ENCODE assay signal across 8 cellular contexts in the genomic region with DNA sequence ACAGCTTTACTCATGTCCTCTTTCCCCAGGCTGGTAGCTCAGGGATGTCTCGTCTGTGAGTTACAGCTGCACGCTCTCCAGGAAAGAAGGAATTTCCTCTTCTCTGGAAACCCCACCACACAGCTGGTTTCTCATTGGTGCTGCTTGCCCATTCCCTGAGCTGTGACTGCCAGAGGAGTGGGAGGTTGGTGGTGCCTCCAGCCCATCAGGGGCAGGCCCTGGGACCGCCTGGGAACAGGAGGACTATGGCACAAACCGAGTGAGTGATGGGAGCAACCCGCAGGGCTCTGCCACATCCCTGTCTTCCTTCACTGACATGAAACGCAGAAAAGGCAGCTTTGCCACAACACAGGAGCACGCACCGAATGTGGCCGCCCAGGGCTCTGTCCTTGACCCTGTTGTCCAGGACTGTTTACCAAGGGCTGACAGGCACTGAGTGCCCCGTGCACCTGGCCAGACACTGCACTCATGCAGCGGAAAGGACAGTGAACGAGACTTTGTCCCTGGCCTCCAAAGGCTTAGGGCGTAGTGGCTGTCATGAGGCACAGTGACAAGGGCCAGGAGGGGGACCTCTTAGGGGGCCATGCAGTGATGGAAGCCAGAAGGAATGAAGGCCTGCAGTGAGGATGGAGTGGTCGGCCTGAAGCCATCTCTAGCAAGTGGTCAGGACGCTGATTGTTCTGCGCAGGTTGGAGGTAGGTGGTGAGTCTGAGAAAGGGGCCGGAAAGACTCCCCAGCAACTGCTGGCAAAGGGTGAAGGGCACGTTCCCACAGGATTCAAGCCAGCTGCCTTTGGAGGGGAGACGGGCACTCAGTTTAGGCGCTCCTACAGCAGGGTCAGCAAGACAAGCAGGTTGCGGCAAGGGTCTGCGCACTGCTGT. TPM values are rescaled to one million over a fixed set of nuclear protein-coding genes. Genes with fewer than 3 reads are reported as not detected.
DNase-seq lines count a peak whose midpoint lies in the region; ATAC-seq and TF ChIP-seq lines count a peak whose summit lies in the region.

No MANE protein-coding gene starts in this region.

- H3K4me3 ChIP-seq in iPS-18a (ENCODE audit: low read length) (peak overlapping the region; percentile 92), stomach smooth muscle (ENCODE audit: low read length in 2 of 2) (peak overlapping the region; percentile 64 to 93)

- peak overlapping the region; percentile 92 for H3K4me3 Mint-ChIP-seq in activated CD4-positive, alpha-beta T cell treated with anti-CD3 and anti-CD28 coated beads, Interleukin-2, amount 10 ng/mL, durations not matched to agents 24 days and 14 days
- H3K4me3 Mint-ChIP-seq in activated CD4-positive, alpha-beta memory T cell treated with anti-CD3 and anti-CD28 coated beads, Interleukin-2, amount 10 ng/mL, durations not matched to agents 7 days and 5 days = peak overlapping the region; percentile 85

- CTCF ChIA-PET in activated CD4-positive, alpha-beta memory T cell treated with anti-CD3 and anti-CD28 coated beads, Interleukin-2, amount 10 ng/mL, durations not matched to agents 7 days and 5 days (lab: Charles Lee) = interaction anchor here (0.6 to 1.9 kb wide), 4 partner anchors 28 to 146 kb away, joined by 3 to 5 read pairs (median 4); no protein-coding TSS in a partner anchor

- H3K9me3 Mint-ChIP-seq in activated CD4-positive, alpha-beta T cell treated with anti-CD3 and anti-CD28 coated beads, Interleukin-2, amount 10 ng/mL, durations not matched to agents 24 days and 14 days = no peaks in the 10 kb centered on the region
- no peaks in the 10 kb centered on the region for H3K9me3 Mint-ChIP-seq in activated CD4-positive, alpha-beta memory T cell treated with anti-CD3 and anti-CD28 coated beads, Interleukin-2, amount 10 ng/mL, durations not matched to agents 7 days and 5 days

- H3K36me3 Mint-ChIP-seq in activated CD4-positive, alpha-beta T cell treated with anti-CD3 and anti-CD28 coated beads, Interleukin-2, amount 10 ng/mL, durations not matched to agents 24 days and 14 days (ENCODE audit: low read depth) = peaks cover 69% of the 10 kb centered on the region
- H3K36me3 Mint-ChIP-seq in activated CD4-positive, alpha-beta memory T cell treated with anti-CD3 and anti-CD28 coated beads, Interleukin-2, amount 10 ng/mL, durations not matched to agents 7 days and 5 days (ENCODE audit: low read depth) = peaks cover 66% of the 10 kb centered on the region

- no peaks in the 10 kb centered on the region for H3K9me3 ChIP-seq in iPS-18a (ENCODE audit: control insufficient read depth, low read depth, low read length)
- H3K9me3 ChIP-seq in stomach smooth muscle (ENCODE audit: control insufficient read depth in 2 of 2, low read length in 2 of 2) = no peaks in the 10 kb centered on the region

- peak overlapping the region; percentile 86 for H3K9ac ChIP-seq in iPS-18a (ENCODE audit: low read length)
- H3K9ac ChIP-seq in stomach smooth muscle (ENCODE audit: low read length in 2 of 2) = peak overlapping the region in 1 of 2 donors; percentile 87

- no peak for TF ChIP-seq CTCF in GM10266 (IDR thresholded peaks at IDR 0.05; ENCODE audit: control insufficient read depth, insufficient read depth, low read depth, missing control alignments)

- no peaks in the 10 kb centered on the region for H3K4me1 ChIP-seq in iPS-18a (ENCODE audit: control insufficient read depth, low read depth, low read length)
- H3K4me1 ChIP-seq in stomach smooth muscle (ENCODE audit: control insufficient read depth, insufficient read depth, low read length) = peaks cover 38% of the 10 kb centered on the region

- peaks cover 41% of the 10 kb centered on the region for H3K4me1 Mint-ChIP-seq in activated CD4-positive, alpha-beta T cell treated with anti-CD3 and anti-CD28 coated beads, Interleukin-2, amount 10 ng/mL, durations not matched to agents 24 days and 14 days
- peaks cover 59% of the 10 kb centered on the region for H3K4me1 Mint-ChIP-seq in activated CD4-positive, alpha-beta memory T cell treated with anti-CD3 and anti-CD28 coated beads, Interleukin-2, amount 10 ng/mL, durations not matched to agents 7 days and 5 days

- no peak overlapping the region for H3K27ac ChIP-seq in iPS-18a (ENCODE audit: low read length)
- peak overlapping the region; percentile 76 for H3K27ac ChIP-seq in stomach smooth muscle (ENCODE audit: low read length)

- peak overlapping the region; percentile 90 for H3K27ac Mint-ChIP-seq in activated CD4-positive, alpha-beta T cell treated with anti-CD3 and anti-CD28 coated beads, Interleukin-2, amount 10 ng/mL, durations not matched to agents 24 days and 14 days
- H3K27ac Mint-ChIP-seq in activated CD4-positive, alpha-beta memory T cell treated with anti-CD3 and anti-CD28 coated beads, Interleukin-2, amount 10 ng/mL, durations not matched to agents 7 days and 5 days = peak overlapping the region; percentile 81

- DNase-seq in activated CD4-positive, alpha-beta T cell treated with anti-CD3 and anti-CD28 coated beads, Interleukin-2, amount 10 ng/mL, durations not matched to agents 24 days and 14 days = no peak
- DNase-seq in activated CD4-positive, alpha-beta T cell treated with anti-CD3 and anti-CD28 coated beads for 4 hours = no peak
- no peak for DNase-seq in activated CD4-positive, alpha-beta memory T cell treated with anti-CD3 and anti-CD28 coated beads, Interleukin-2, amount 10 ng/mL, durations not matched to agents 7 days and 5 days
- no peak for DNase-seq in GM10266 (ENCODE audit: extremely low spot score)

- intact Hi-C loops in activated CD4-positive, alpha-beta T cell treated with anti-CD3 and anti-CD28 coated beads, Interleukin-2, amount 10 ng/mL, durations not matched to agents 24 days and 14 days (cut with micrococcal nuclease) = no loop called here

- POLR2A ChIA-PET in activated CD4-positive, alpha-beta memory T cell treated with anti-CD3 and anti-CD28 coated beads, Interleukin-2, amount 10 ng/mL, durations not matched to agents 7 days and 5 days (lab: Charles Lee) = interaction anchor here (0.7 to 4.2 kb wide), 10 partner anchors 7 to 379 kb away, joined by 3 to 51 read pairs (median 4); partner anchors contain the start of genes AURKAIP1 and MRPL20

- ATAC-seq in GM18505 (IDR thresholded peaks at IDR 0.05; ENCODE audit: unreplicated experiment) = no peak
- no peak for ATAC-seq in activated CD4-positive, CD25-positive, alpha-beta regulatory T cell treated with anti-CD3 and anti-CD28 coated beads, Interleukin-2, amount 50 U/mL, for 24 hours

- H3K36me3 ChIP-seq in iPS-18a (ENCODE audit: control insufficient read depth, low read depth, low read length) = peaks cover 61% of the 10 kb centered on the region
- peaks cover 32 to 42% of the 10 kb centered on the region in 2 donors for H3K36me3 ChIP-seq in stomach smooth muscle (ENCODE audit: control insufficient read depth in 2 of 2, insufficient read depth in 2 of 2, low read length in 2 of 2)

- H3K27me3 ChIP-seq in iPS-18a (ENCODE audit: control insufficient read depth, insufficient read depth, low read length) (no peaks in the 10 kb centered on the region), stomach smooth muscle (ENCODE audit: control insufficient read depth in 1 of 2, insufficient read depth in 2 of 2, low read length in 2 of 2) (no peaks in the 10 kb centered on the region)

- TF ChIP-seq POLR2A in GM18505 (IDR thresholded peaks at IDR 0.05; ENCODE audit: borderline replicate concordance, extremely low read depth, insufficient read depth, insufficient read length) = no peak

- no peaks in the 10 kb centered on the region for H3K27me3 Mint-ChIP-seq in activated CD4-positive, alpha-beta T cell treated with anti-CD3 and anti-CD28 coated beads, Interleukin-2, amount 10 ng/mL, durations not matched to agents 24 days and 14 days
- H3K27me3 Mint-ChIP-seq in activated CD4-positive, alpha-beta memory T cell treated with anti-CD3 and anti-CD28 coated beads, Interleukin-2, amount 10 ng/mL, durations not matched to agents 7 days and 5 days = no peaks in the 10 kb centered on the region

RNA-seq across cellular contexts. Expression of gene CCNL2, which starts 1.7 kb away (rescaled TPM):
- total RNA-seq in activated CD4-positive, alpha-beta T cell treated with anti-CD3 and anti-CD28 coated beads, Interleukin-2, amount 10 ng/mL, durations not matched to agents 24 days and 14 days = 144 and 146 TPM in 2 replicates
- total RNA-seq in activated CD4-positive, alpha-beta memory T cell treated with anti-CD3 and anti-CD28 coated beads, Interleukin-2, amount 10 ng/mL, durations not matched to agents 7 days and 5 days = 100 to 1,000 TPM; 104 TPM

RNA-seq across cellular contexts. Expression of gene MRPL20, which starts 6.3 kb away (rescaled TPM):
- 187 and 194 TPM in 2 replicates for total RNA-seq in activated CD4-positive, alpha-beta T cell treated with anti-CD3 and anti-CD28 coated beads, Interleukin-2, amount 10 ng/mL, durations not matched to agents 24 days and 14 days
- total RNA-seq in activated CD4-positive, alpha-beta memory T cell treated with anti-CD3 and anti-CD28 coated beads, Interleukin-2, amount 10 ng/mL, durations not matched to agents 7 days and 5 days = 10 to 100 TPM; 82.8 to 87.3 TPM

RNA-seq across cellular contexts. Expression of gene ANKRD65, which starts 20.3 kb away (rescaled TPM):
- not detected in 2 replicates for total RNA-seq in activated CD4-positive, alpha-beta T cell treated with anti-CD3 and anti-CD28 coated beads, Interleukin-2, amount 10 ng/mL, durations not matched to agents 24 days and 14 days
- total RNA-seq in activated CD4-positive, alpha-beta memory T cell treated with anti-CD3 and anti-CD28 coated beads, Interleukin-2, amount 10 ng/mL, durations not matched to agents 7 days and 5 days = not detected

RNA-seq across cellular contexts. Expression of gene AURKAIP1, which starts 25.8 kb away (rescaled TPM):
- 142 and 146 TPM in 2 replicates for total RNA-seq in activated CD4-positive, alpha-beta T cell treated with anti-CD3 and anti-CD28 coated beads, Interleukin-2, amount 10 ng/mL, durations not matched to agents 24 days and 14 days
- total RNA-seq in activated CD4-positive, alpha-beta memory T cell treated with anti-CD3 and anti-CD28 coated beads, Interleukin-2, amount 10 ng/mL, durations not matched to agents 7 days and 5 days = 100 to 1,000 TPM; 121 to 122 TPM

RNA-seq across cellular contexts. Expression of gene VWA1, which starts 34.7 kb away (rescaled TPM):
- 4.9 and 5.2 TPM in 2 replicates for total RNA-seq in activated CD4-positive, alpha-beta T cell treated with anti-CD3 and anti-CD28 coated beads, Interleukin-2, amount 10 ng/mL, durations not matched to agents 24 days and 14 days
- under 1 TPM; 0.33 to 0.45 TPM for total RNA-seq in activated CD4-positive, alpha-beta memory T cell treated with anti-CD3 and anti-CD28 coated beads, Interleukin-2, amount 10 ng/mL, durations not matched to agents 7 days and 5 days
